In genomic region chr1:95230256-95230655, GRCh38 we compare ENCODE assay signal across 14 cellular contexts.
"Had no signal": no experiment of that assay in that cellular context is flagged by ENCODE, and none has a peak within 500 bp of the region (broad histone marks: within the 10 kb centered on the region; RNA-seq: fewer than 3 reads in every experiment).

No MANE protein-coding gene starts in this region.

- H3K27ac ChIP-seq: esophagus muscularis mucosa, tibial artery had no signal

- H3K27me3 ChIP-seq: esophagus muscularis mucosa, tibial artery had no signal

- H3K4me3 ChIP-seq: esophagus muscularis mucosa, mucosa of descending colon, tibial artery had no signal

- DNase-seq: activated gamma-delta T cell treated with Interleukin-2 at 50 U/mL for 16 hours; activated T-cell treated with anti-CD3 and anti-CD28 coated beads, Interleukin-2, amount 50 U/mL, for 1 hour; anterior cingulate cortex; mesenchymal stem cell; mucosa of descending colon; nephron progenitor cell; nucleus accumbens; posterior cingulate gyrus; stimulated activated CD4-positive, alpha-beta T cell treated with anti-CD3 and anti-CD28 coated beads, Interleukin-2, amount 100 ng/mL, for 48 hours; stimulated activated CD8-positive, alpha-beta memory T cell treated with anti-CD3 and anti-CD28 coated beads, Interleukin-4, amount 100 ng/mL, for 48 hours; stimulated activated naive B cell treated with anti-CD40 and anti-IgM and Interleukin-4, amounts not matched to agents 10 μg/mL and 1 μg/mL and 100 μg/mL, for 72 hours; T-helper 9 cell; tibial artery had no signal
